In the genomic region with DNA sequence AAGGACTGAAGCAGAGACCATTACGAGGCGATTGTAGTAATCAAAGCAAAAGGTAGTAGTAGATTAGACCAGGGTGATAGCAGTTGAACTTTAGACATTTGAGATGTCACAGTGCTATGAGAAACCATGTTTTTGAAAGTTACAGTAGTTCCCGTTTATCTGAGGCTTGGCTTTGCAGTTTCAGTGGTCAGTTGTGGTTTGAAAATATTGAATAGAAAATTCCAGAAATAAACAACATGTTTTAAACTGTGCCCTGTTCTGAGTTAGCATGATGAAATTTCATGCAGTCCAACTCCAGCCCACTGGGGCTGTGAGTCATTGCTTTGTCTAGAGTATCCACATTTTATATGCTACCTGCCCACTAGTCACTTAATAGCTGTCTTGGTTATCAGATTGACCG, we compare ENCODE assay signal across 14 cellular contexts. TPM values are rescaled to one million over a fixed set of nuclear protein-coding genes. Genes with fewer than 3 reads are reported as not detected.
A peak's percentile ranks its signal among the peaks of the same experiment; 100 is the strongest.
DNase-seq lines count a peak whose midpoint lies in the region; ATAC-seq and TF ChIP-seq lines count a peak whose summit lies in the region.
"Had no signal": no experiment of that assay in that cellular context is flagged by ENCODE, and none has a peak within 500 bp of the region (broad histone marks: within the 10 kb centered on the region; RNA-seq: fewer than 3 reads in every experiment).

No MANE protein-coding gene starts in this region.

- no peaks in the 10 kb centered on the region for H3K4me1 Mint-ChIP-seq in neural progenitor cell

- ATAC-seq in HG03045 (IDR thresholded peaks at IDR 0.05; ENCODE audit: unreplicated experiment) (no peak), GM18868 (IDR thresholded peaks at IDR 0.05; ENCODE audit: unreplicated experiment) (no peak)

- no peaks in the 10 kb centered on the region for H3K4me1 ChIP-seq in neural progenitor cell
- H3K4me1 ChIP-seq: uterus had no signal

- TF ChIP-seq CTCF in choroid plexus epithelial cell (conservative IDR thresholded peaks at IDR 0.05; ENCODE audit: low read depth, low read length) = no peak
- TF ChIP-seq CTCF in neural progenitor cell (IDR thresholded peaks at IDR 0.05) = no peak

- H4K20me1 ChIP-seq in neural progenitor cell (ENCODE audit: low read depth) = peaks cover 26% of the 10 kb centered on the region

- no peak overlapping the region for H3K9ac ChIP-seq in neural progenitor cell

- peaks cover 32% of the 10 kb centered on the region for H3K79me2 ChIP-seq in neural progenitor cell (ENCODE audit: low read depth)

- no peak overlapping the region for H3K27ac Mint-ChIP-seq in neural progenitor cell

- H3K9me3 ChIP-seq in MG63 = no peaks in the 10 kb centered on the region
- no peaks in the 10 kb centered on the region for H3K9me3 ChIP-seq in neural progenitor cell (ENCODE audit: low read depth)
- H3K9me3 ChIP-seq: uterus had no signal

- peaks cover 45% of the 10 kb centered on the region for H3K36me3 ChIP-seq in MG63
- H3K36me3 ChIP-seq in neural progenitor cell = peaks cover 25% of the 10 kb centered on the region
- H3K36me3 ChIP-seq: uterus had no signal

- no peak overlapping the region for H3K4me3 Mint-ChIP-seq in neural progenitor cell
- H3K4me3 Mint-ChIP-seq: IgD-negative memory B cell had no signal

- H3F3A ChIP-seq in neural progenitor cell (ENCODE audit: low read depth) = peaks cover under 1% of the 10 kb centered on the region

- no peak overlapping the region for H3K4me2 ChIP-seq in neural progenitor cell

- H3K9me3 Mint-ChIP-seq in neural progenitor cell = no peaks in the 10 kb centered on the region
- H3K9me3 Mint-ChIP-seq: IgD-negative memory B cell had no signal

- peaks cover 36% of the 10 kb centered on the region for H3K36me3 Mint-ChIP-seq in neural progenitor cell

- DNase-seq in Daoy (ENCODE audit: low read depth) (peak; percentile 45), MG63 (peak; percentile 35), choroid plexus epithelial cell (ENCODE audit: low read depth) (peak; percentile 88), neural progenitor cell (ENCODE audit: low spot score) (no peak), inferior parietal cortex (ENCODE audit: extremely low spot score) (no peak)
- no peak for DNase-seq in activated CD8-positive, alpha-beta memory T cell treated with anti-CD3 and anti-CD28 coated beads for 24 hours
- DNase-seq: effector CD4-positive, alpha-beta T cell; H7; midbrain; stimulated activated CD4-positive, alpha-beta T cell treated with anti-CD3 and anti-CD28 coated beads, Interleukin-2, amount 100 ng/mL, for 24 hours; uterus had no signal

- no peak overlapping the region for H3K4me3 ChIP-seq in MG63
- no peak overlapping the region for H3K4me3 ChIP-seq in choroid plexus epithelial cell (ENCODE audit: low read depth, low read length)
- H3K4me3 ChIP-seq in neural progenitor cell = no peak overlapping the region
- H3K4me3 ChIP-seq: uterus had no signal

- H3K27ac ChIP-seq in neural progenitor cell = peak overlapping the region; percentile 26
- H3K27ac ChIP-seq: uterus had no signal

- H3K27me3 ChIP-seq in MG63 (no peaks in the 10 kb centered on the region), neural progenitor cell (no peaks in the 10 kb centered on the region)
- H3K27me3 ChIP-seq: uterus had no signal

- no peaks in the 10 kb centered on the region for H3K27me3 Mint-ChIP-seq in neural progenitor cell (ENCODE audit: insufficient read depth, low read depth)
- H3K27me3 Mint-ChIP-seq: IgD-negative memory B cell had no signal

- no peak overlapping the region for H2AFZ ChIP-seq in neural progenitor cell (replicated peaks)

RNA-seq across cellular contexts. Expression of gene ZNF638, which starts 47.5 kb away (rescaled TPM):
- total RNA-seq in Daoy (2014; rRNA removed; shearing (Covaris generic)) = 69.8 and 132 TPM in 2 replicates
- 40.0 and 48.4 TPM in 2 replicates for total RNA-seq in MG63 (2014; rRNA removed; shearing (Covaris generic); ENCODE audit: low replicate concordance)
- 301 and 362 TPM in 2 replicates for total RNA-seq in neural progenitor cell (ENCODE audit: low replicate concordance)

Comparison
In these comparisons a context has a peak if more than half of its experiments do, and no peak if none do; other contexts are left out.
1. DNase-seq: peak in Daoy (single experiment), MG63 (single experiment) and choroid plexus epithelial cell (single experiment); none in neural progenitor cell (single experiment), inferior parietal cortex (single experiment) and activated CD8-positive, alpha-beta memory T cell treated with anti-CD3 and anti-CD28 coated beads for 24 hours (single experiment).